6 cellular contexts compared by ENCODE assay signal in genomic region chr1:236981431-236981830, GRCh38. TPM values are rescaled to one million over a fixed set of nuclear protein-coding genes. Genes with fewer than 3 reads are reported as not detected.
"Had no signal": no experiment of that assay in that cellular context is flagged by ENCODE, and none has a peak within 500 bp of the region (broad histone marks: within the 10 kb centered on the region; RNA-seq: fewer than 3 reads in every experiment).

No MANE protein-coding gene starts in this region.

RNA-seq across cellular contexts. Expression of gene MT1HL1, which starts 22.8 kb away (rescaled TPM):
- total RNA-seq: M059J, PC-3, Peyer's patch, Right ventricle myocardium superior, SJSA1 had no signal
- polyA plus RNA-seq: SK-N-SH had no signal
